In genomic region chr2:102301867-102302362, GRCh38 we compare ENCODE assay signal across 8 cellular contexts. TPM values are rescaled to one million over a fixed set of nuclear protein-coding genes. Genes with fewer than 3 reads are reported as not detected.
DNase-seq lines count a peak whose midpoint lies in the region; ATAC-seq and TF ChIP-seq lines count a peak whose summit lies in the region.

No MANE protein-coding gene starts in this region.

- H3K36me3 ChIP-seq in right atrium auricular region, result no peaks in the 10 kb centered on the region

- H3K4me1 ChIP-seq in right atrium auricular region, result no peaks in the 10 kb centered on the region

- H3K27ac ChIP-seq in right atrium auricular region, result no peak overlapping the region

- H3K27me3 ChIP-seq in right atrium auricular region, result no peaks in the 10 kb centered on the region

- peak in 1 of 2 donors; percentile 31 for TF ChIP-seq CTCF in right atrium auricular region (IDR thresholded peaks at IDR 0.05)

- DNase-seq in Right ventricle myocardium inferior (ENCODE audit: missing footprints) (no peak), right atrium auricular region (ENCODE audit: low spot score) (no peak), T-helper 9 cell (peak; percentile 11), dermis blood vessel endothelial cell (peak; percentile 47), renal cortical epithelial cell (ENCODE audit: low read depth) (peak; percentile 49), nucleus accumbens (lab: John Stamatoyannopoulos, UW) (no peak), HuH-7.5 (ENCODE audit: low spot score) (no peak)

- peak; percentile 57 for ATAC-seq in Right ventricle myocardium inferior
- peak; percentile 91 for ATAC-seq in HG03108 (IDR thresholded peaks at IDR 0.05; ENCODE audit: unreplicated experiment)

- H3K4me3 ChIP-seq in right atrium auricular region, result no peak overlapping the region

- intact Hi-C loops in Right ventricle myocardium inferior (cut with DNase I), result no loop called here

- H3K9me3 ChIP-seq in right atrium auricular region, result no peaks in the 10 kb centered on the region

RNA-seq across cellular contexts. Expression of gene IL1RL1, which starts 9.4 kb away (rescaled TPM):
- total RNA-seq in Right ventricle myocardium inferior (1.7 TPM), right atrium auricular region (10 to 100 TPM in 1 of 2 donors, 1 to 10 TPM in 1; 4.8 to 65.3 TPM), dermis blood vessel endothelial cell (0.17 and 2.9 TPM in 2 replicates), renal cortical epithelial cell (0.05 and 4.3 TPM in 2 replicates)

RNA-seq across cellular contexts. Expression of gene IL18R1, which starts 53.7 kb away (rescaled TPM):
- total RNA-seq in Right ventricle myocardium inferior, result 1.0 TPM
- total RNA-seq in right atrium auricular region, result 1 to 10 TPM; 1.9 to 5.0 TPM
- 0.65 and 1.4 TPM in 2 replicates for total RNA-seq in dermis blood vessel endothelial cell
- total RNA-seq in renal cortical epithelial cell, result 3.4 and 4.0 TPM in 2 replicates

Comparison
In these comparisons a context has a peak if more than half of its experiments do, and no peak if none do; other contexts are left out.
1. DNase-seq: peak in T-helper 9 cell (single experiment), dermis blood vessel endothelial cell (single experiment) and renal cortical epithelial cell (single experiment); none in Right ventricle myocardium inferior (single experiment), right atrium auricular region (single experiment), nucleus accumbens (0 of 56) and HuH-7.5 (single experiment).